Comparison of ENCODE assay signal across 25 cellular contexts in genomic region chr16:23244122-23244521, GRCh38. TPM values are rescaled to one million over a fixed set of nuclear protein-coding genes. Genes with fewer than 3 reads are reported as not detected.
"Had no signal": no experiment of that assay in that cellular context is flagged by ENCODE, and none has a peak within 500 bp of the region (broad histone marks: within the 10 kb centered on the region; RNA-seq: fewer than 3 reads in every experiment).

No MANE protein-coding gene starts in this region.

- DNase-seq: activated CD4-positive, alpha-beta T cell treated with anti-CD3 and anti-CD28 coated beads, Interleukin-2, amount 10 ng/mL, durations not matched to agents 24 days and 14 days; activated CD4-positive, CD25-positive, alpha-beta regulatory T cell; activated CD8-positive, alpha-beta memory T cell treated with anti-CD3 and anti-CD28 coated beads, Interleukin-2, amount 50 U/mL, for 4 hours; activated effector memory CD4-positive, alpha-beta T cell treated with Interleukin-2 at 50 U/mL for 16 hours; activated naive CD4-positive, alpha-beta T cell treated with anti-CD3 and anti-CD28 coated beads, Interleukin-2, amount 50 U/mL, for 16 hours; activated T-cell treated with anti-CD3 and anti-CD28 coated beads, Interleukin-2, amount 50 U/mL, for 4 hours; aorta; brain microvascular endothelial cell; central memory CD4-positive, alpha-beta T cell; dorsolateral prefrontal cortex; immature natural killer cell; kidney glomerular epithelial cell; mucosa of descending colon; naive B cell; stimulated activated CD4-positive, alpha-beta T cell treated with anti-CD3 and anti-CD28 coated beads, Interleukin-12 subunit alpha, Interleukin-12 subunit beta, amount 100 ng/mL, for 4 hours; stimulated activated CD4-positive, alpha-beta T cell treated with anti-CD3 and anti-CD28 coated beads, Interleukin-1b, Interleukin-23, amount 100 ng/mL, for 48 hours; stimulated activated CD8-positive, alpha-beta memory T cell treated with anti-CD3 and anti-CD28 coated beads, Interleukin-4, amount 100 ng/mL, for 48 hours; stimulated activated naive CD4-positive, alpha-beta T cell; upper lobe of right lung had no signal

- H3K4me1 ChIP-seq: upper lobe of right lung had no signal

- H3K27me3 ChIP-seq: brain microvascular endothelial cell, upper lobe of right lung had no signal

- ATAC-seq: activated T-cell treated with anti-CD3 and anti-CD28 coated beads, Interleukin-2, amount 50 U/mL, for 4 hours; mucosa of descending colon; upper lobe of right lung had no signal

- H3K27ac ChIP-seq: brain microvascular endothelial cell, dorsolateral prefrontal cortex, epithelial cell of prostate, upper lobe of right lung had no signal

- H3K36me3 ChIP-seq: brain microvascular endothelial cell, upper lobe of right lung had no signal

- FAIRE-seq: colon, frontal cortex had no signal

- H3K4me3 ChIP-seq: dorsolateral prefrontal cortex, mucosa of descending colon, upper lobe of right lung had no signal

- H3K9me3 ChIP-seq: upper lobe of right lung had no signal

RNA-seq across cellular contexts. Expression of gene SCNN1B, which starts 58.0 kb away (rescaled TPM):
- total RNA-seq: activated CD4-positive, alpha-beta T cell treated with anti-CD3 and anti-CD28 coated beads, Interleukin-2, amount 10 ng/mL, durations not matched to agents 24 days and 14 days; activated T-cell treated with anti-CD3 and anti-CD28 coated beads, Interleukin-2, amount 50 U/mL, for 4 hours; fibroblast of lung; frontal cortex; neural crest cell; progenitor cell of endocrine pancreas had no signal
- polyA plus RNA-seq: fibroblast of lung, immature natural killer cell had no signal
